In genomic region chr4:181258569-181258968, GRCh38 we compare ENCODE assay signal across 17 cellular contexts.
"Had no signal": no experiment of that assay in that cellular context is flagged by ENCODE, and none has a peak within 500 bp of the region (broad histone marks: within the 10 kb centered on the region; RNA-seq: fewer than 3 reads in every experiment).

No MANE protein-coding gene starts in this region.

- H3K27ac Mint-ChIP-seq: activated CD4-positive, alpha-beta memory T cell treated with anti-CD3 and anti-CD28 coated beads for 36 hours; activated CD8-positive, alpha-beta memory T cell treated with anti-CD3 and anti-CD28 coated beads, Interleukin-2, amount 10 ng/mL, durations not matched to agents 7 days and 5 days; activated naive CD4-positive, alpha-beta T cell treated with anti-CD3 and anti-CD28 coated beads for 36 hours; activated naive CD8-positive, alpha-beta T cell treated with anti-CD3 and anti-CD28 coated beads, Interleukin-2, amount 50 U/mL, for 24 hours; activated T-helper 2 cell treated with anti-CD3 and anti-CD28 coated beads, Interferon-gamma antibody, Interleukin-2, Interleukin-4, amounts not matched to agents 10 μg/mL and 5 μg/mL and 100 μg/mL, durations not matched to agents 14 hours and 24 hours and 36 hours; dendritic cell treated with granulocyte-macrophage colony-stimulating factor and Interleukin-4, amounts not matched to agents 40 ng/mL and 50 ng/mL, for 4 days; effector memory CD8-positive, alpha-beta T cell; natural killer cell treated with Interleukin-12 subunit alpha and Interleukin-12 subunit beta and Interleukin-15 and Interleukin-18, amount 100 ng/mL, for 72 hours had no signal

- ATAC-seq: activated CD8-positive, alpha-beta memory T cell treated with anti-CD3 and anti-CD28 coated beads, Interleukin-2, amount 10 ng/mL, durations not matched to agents 7 days and 5 days; activated naive CD8-positive, alpha-beta T cell treated with anti-CD3 and anti-CD28 coated beads, Interleukin-2, amount 50 U/mL, for 24 hours; effector memory CD8-positive, alpha-beta T cell; natural killer cell treated with Interleukin-12 subunit alpha and Interleukin-12 subunit beta and Interleukin-15 and Interleukin-18, amount 100 ng/mL, for 72 hours; right lobe of liver had no signal

- H3K27me3 Mint-ChIP-seq: activated CD4-positive, alpha-beta memory T cell treated with anti-CD3 and anti-CD28 coated beads for 36 hours; activated CD8-positive, alpha-beta memory T cell treated with anti-CD3 and anti-CD28 coated beads, Interleukin-2, amount 10 ng/mL, durations not matched to agents 7 days and 5 days; activated naive CD8-positive, alpha-beta T cell treated with anti-CD3 and anti-CD28 coated beads, Interleukin-2, amount 50 U/mL, for 24 hours; dendritic cell treated with granulocyte-macrophage colony-stimulating factor and Interleukin-4, amounts not matched to agents 40 ng/mL and 50 ng/mL, for 4 days; effector memory CD8-positive, alpha-beta T cell; natural killer cell treated with Interleukin-12 subunit alpha and Interleukin-12 subunit beta and Interleukin-15 and Interleukin-18, amount 100 ng/mL, for 72 hours had no signal

- H3K4me3 Mint-ChIP-seq: activated CD4-positive, alpha-beta memory T cell treated with anti-CD3 and anti-CD28 coated beads for 36 hours; activated CD8-positive, alpha-beta memory T cell treated with anti-CD3 and anti-CD28 coated beads, Interleukin-2, amount 10 ng/mL, durations not matched to agents 7 days and 5 days; activated naive CD4-positive, alpha-beta T cell treated with anti-CD3 and anti-CD28 coated beads for 36 hours; activated naive CD8-positive, alpha-beta T cell treated with anti-CD3 and anti-CD28 coated beads, Interleukin-2, amount 50 U/mL, for 24 hours; dendritic cell treated with granulocyte-macrophage colony-stimulating factor and Interleukin-4, amounts not matched to agents 40 ng/mL and 50 ng/mL, for 4 days; effector memory CD8-positive, alpha-beta T cell; natural killer cell treated with Interleukin-12 subunit alpha and Interleukin-12 subunit beta and Interleukin-15 and Interleukin-18, amount 100 ng/mL, for 72 hours had no signal

- DNase-seq: activated CD4-positive, alpha-beta memory T cell treated with anti-CD3 and anti-CD28 coated beads for 36 hours; activated CD8-positive, alpha-beta memory T cell treated with anti-CD3 and anti-CD28 coated beads, Interleukin-2, amount 10 ng/mL, durations not matched to agents 7 days and 5 days; activated naive CD4-positive, alpha-beta T cell treated with anti-CD3 and anti-CD28 coated beads for 36 hours; activated naive CD8-positive, alpha-beta T cell treated with anti-CD3 and anti-CD28 coated beads, Interleukin-2, amount 50 U/mL, for 24 hours; activated T-cell treated with anti-CD3 and anti-CD28 coated beads, Interleukin-2, amount 50 U/mL, for 1 hour; aorta; effector memory CD8-positive, alpha-beta T cell; foreskin melanocyte; right lobe of liver; stimulated activated CD4-positive, alpha-beta T cell treated with anti-CD3 and anti-CD28 coated beads, Interleukin-4, amount 100 ng/mL, for 4 hours; stimulated activated CD8-positive, alpha-beta memory T cell treated with anti-CD3 and anti-CD28 coated beads, Interleukin-4, amount 100 ng/mL, for 48 hours; stimulated activated naive CD4-positive, alpha-beta T cell treated with Interleukin-2 at 50 U/mL for 16 hours; substantia nigra; transverse colon had no signal

- H3K36me3 Mint-ChIP-seq: activated CD4-positive, alpha-beta memory T cell treated with anti-CD3 and anti-CD28 coated beads for 36 hours; activated CD8-positive, alpha-beta memory T cell treated with anti-CD3 and anti-CD28 coated beads, Interleukin-2, amount 10 ng/mL, durations not matched to agents 7 days and 5 days; natural killer cell treated with Interleukin-12 subunit alpha and Interleukin-12 subunit beta and Interleukin-15 and Interleukin-18, amount 100 ng/mL, for 72 hours had no signal

- H3K4me1 Mint-ChIP-seq: activated CD8-positive, alpha-beta memory T cell treated with anti-CD3 and anti-CD28 coated beads, Interleukin-2, amount 10 ng/mL, durations not matched to agents 7 days and 5 days; activated naive CD8-positive, alpha-beta T cell treated with anti-CD3 and anti-CD28 coated beads, Interleukin-2, amount 50 U/mL, for 24 hours had no signal
